In genomic region chr7:84117304-84117703, GRCh38 we compare ENCODE assay signal across 35 cellular contexts.
"Had no signal": no experiment of that assay in that cellular context is flagged by ENCODE, and none has a peak within 500 bp of the region (broad histone marks: within the 10 kb centered on the region; RNA-seq: fewer than 3 reads in every experiment).

No MANE protein-coding gene starts in this region.

- H3K9me3 ChIP-seq: ascending aorta, breast epithelium, esophagus squamous epithelium, gastroesophageal sphincter had no signal

- H3K27me3 ChIP-seq: ascending aorta, breast epithelium, cardiac muscle cell, esophagus squamous epithelium, gastroesophageal sphincter had no signal

- DNase-seq: activated CD4-positive, alpha-beta memory T cell treated with anti-CD3 and anti-CD28 coated beads, Interleukin-2, amount 10 ng/mL, durations not matched to agents 7 days and 5 days; activated CD4-positive, alpha-beta T cell treated with anti-CD3 and anti-CD28 coated beads for 4 hours; activated CD4-positive, alpha-beta T cell treated with anti-CD3 and anti-CD28 coated beads, Interleukin-2, amount 10 ng/mL, durations not matched to agents 7 days and 5 days; activated CD4-positive, alpha-beta T cell treated with anti-CD3 and anti-CD28 coated beads, Interleukin-2, amount 50 U/mL, for 4 hours; activated CD4-positive, CD25-positive, alpha-beta regulatory T cell; activated CD4-positive, CD25-positive, alpha-beta regulatory T cell treated with anti-CD3 and anti-CD28 coated beads, Interleukin-2, amount 50 U/mL, for 72 hours; activated CD8-positive, alpha-beta memory T cell treated with anti-CD3 and anti-CD28 coated beads, Interleukin-2, amount 50 U/mL, for 48 hours; activated effector memory CD4-positive, alpha-beta T cell treated with Interleukin-2 at 50 U/mL for 16 hours; activated gamma-delta T cell treated with Interleukin-2 at 50 U/mL for 16 hours; activated naive CD4-positive, alpha-beta T cell treated with Interleukin-2 at 50 U/mL for 16 hours; activated naive CD8-positive, alpha-beta T cell treated with anti-CD3 and anti-CD28 coated beads, Interleukin-2, amount 10 ng/mL, durations not matched to agents 7 days and 5 days; activated T-cell treated with anti-CD3 and anti-CD28 coated beads for 4 hours; activated T-cell treated with anti-CD3 and anti-CD28 coated beads, Interleukin-2, amount 50 U/mL, for 24 hours; central memory CD4-positive, alpha-beta T cell; cerebellar nuclear complex; dermis blood vessel endothelial cell; effector CD4-positive, alpha-beta T cell; effector memory CD8-positive, alpha-beta T cell; esophagus squamous epithelium; foreskin melanocyte; head of caudate nucleus; SW 1271; T-cell; T-helper 17 cell; T1000; WERI-Rb-1 had no signal

- H3K4me1 ChIP-seq: ascending aorta had no signal

- ATAC-seq: activated T-helper 17 cell treated with anti-CD3 and anti-CD28 coated beads, Interleukin-2, amount 50 U/mL, for 72 hours; effector memory CD8-positive, alpha-beta T cell; gastroesophageal sphincter; T-cell; T-helper 17 cell had no signal

- H3K27me3 Mint-ChIP-seq: activated CD4-positive, alpha-beta memory T cell treated with anti-CD3 and anti-CD28 coated beads, Interleukin-2, amount 10 ng/mL, durations not matched to agents 7 days and 5 days; activated CD4-positive, alpha-beta T cell treated with anti-CD3 and anti-CD28 coated beads, Interleukin-2, amount 10 ng/mL, durations not matched to agents 7 days and 5 days; activated naive CD4-positive, alpha-beta T cell treated with anti-CD3 and anti-CD28 coated beads, Interleukin-2, amount 50 U/mL, for 24 hours; activated naive CD8-positive, alpha-beta T cell treated with anti-CD3 and anti-CD28 coated beads, Interleukin-2, amount 10 ng/mL, durations not matched to agents 7 days and 5 days; activated T-cell treated with anti-CD3 and anti-CD28 coated beads, Interleukin-2, amount 50 U/mL, for 24 hours; activated T-helper 17 cell treated with anti-CD3 and anti-CD28 coated beads, Interleukin-2, amount 50 U/mL, for 72 hours; brain; effector memory CD8-positive, alpha-beta T cell; T-cell; T-helper 17 cell had no signal

- H3K27ac ChIP-seq: ascending aorta, breast epithelium, cardiac muscle cell, coronary artery, esophagus squamous epithelium, gastroesophageal sphincter, WERI-Rb-1 had no signal

- H3K27ac Mint-ChIP-seq: activated CD4-positive, alpha-beta memory T cell treated with anti-CD3 and anti-CD28 coated beads, Interleukin-2, amount 10 ng/mL, durations not matched to agents 7 days and 5 days; activated CD4-positive, alpha-beta T cell treated with anti-CD3 and anti-CD28 coated beads, Interleukin-2, amount 10 ng/mL, durations not matched to agents 7 days and 5 days; activated naive CD4-positive, alpha-beta T cell treated with anti-CD3 and anti-CD28 coated beads, Interleukin-2, amount 50 U/mL, for 24 hours; activated naive CD8-positive, alpha-beta T cell treated with anti-CD3 and anti-CD28 coated beads, Interleukin-2, amount 10 ng/mL, durations not matched to agents 7 days and 5 days; activated T-cell treated with anti-CD3 and anti-CD28 coated beads, Interleukin-2, amount 50 U/mL, for 24 hours; activated T-helper 17 cell treated with anti-CD3 and anti-CD28 coated beads, Interleukin-2, amount 50 U/mL, for 72 hours; brain; effector memory CD8-positive, alpha-beta T cell; T-cell; T-helper 17 cell; T-helper 2 cell treated with Interferon-gamma antibody and Interleukin-4, amounts not matched to agents 5 μg/mL and 100 μg/mL, for 36 hours had no signal

- H3K4me1 Mint-ChIP-seq: activated CD4-positive, alpha-beta memory T cell treated with anti-CD3 and anti-CD28 coated beads, Interleukin-2, amount 10 ng/mL, durations not matched to agents 7 days and 5 days; activated CD4-positive, alpha-beta T cell treated with anti-CD3 and anti-CD28 coated beads, Interleukin-2, amount 10 ng/mL, durations not matched to agents 7 days and 5 days; activated naive CD4-positive, alpha-beta T cell treated with anti-CD3 and anti-CD28 coated beads, Interleukin-2, amount 50 U/mL, for 24 hours; activated naive CD8-positive, alpha-beta T cell treated with anti-CD3 and anti-CD28 coated beads, Interleukin-2, amount 10 ng/mL, durations not matched to agents 7 days and 5 days; activated T-helper 17 cell treated with anti-CD3 and anti-CD28 coated beads, Interleukin-2, amount 50 U/mL, for 72 hours; T-helper 17 cell had no signal

- H3K4me3 Mint-ChIP-seq: activated CD4-positive, alpha-beta memory T cell treated with anti-CD3 and anti-CD28 coated beads, Interleukin-2, amount 10 ng/mL, durations not matched to agents 7 days and 5 days; activated CD4-positive, alpha-beta T cell treated with anti-CD3 and anti-CD28 coated beads, Interleukin-2, amount 10 ng/mL, durations not matched to agents 7 days and 5 days; activated naive CD4-positive, alpha-beta T cell treated with anti-CD3 and anti-CD28 coated beads, Interleukin-2, amount 50 U/mL, for 24 hours; activated naive CD8-positive, alpha-beta T cell treated with anti-CD3 and anti-CD28 coated beads, Interleukin-2, amount 10 ng/mL, durations not matched to agents 7 days and 5 days; activated T-cell treated with anti-CD3 and anti-CD28 coated beads, Interleukin-2, amount 50 U/mL, for 24 hours; activated T-helper 17 cell treated with anti-CD3 and anti-CD28 coated beads, Interleukin-2, amount 50 U/mL, for 72 hours; brain; effector memory CD8-positive, alpha-beta T cell; T-cell; T-helper 17 cell; T-helper 2 cell treated with Interferon-gamma antibody and Interleukin-4, amounts not matched to agents 5 μg/mL and 100 μg/mL, for 36 hours had no signal

- H3K9me3 Mint-ChIP-seq: activated CD4-positive, alpha-beta memory T cell treated with anti-CD3 and anti-CD28 coated beads, Interleukin-2, amount 10 ng/mL, durations not matched to agents 7 days and 5 days; activated CD4-positive, alpha-beta T cell treated with anti-CD3 and anti-CD28 coated beads, Interleukin-2, amount 10 ng/mL, durations not matched to agents 7 days and 5 days; activated naive CD4-positive, alpha-beta T cell treated with anti-CD3 and anti-CD28 coated beads, Interleukin-2, amount 50 U/mL, for 24 hours; activated naive CD8-positive, alpha-beta T cell treated with anti-CD3 and anti-CD28 coated beads, Interleukin-2, amount 10 ng/mL, durations not matched to agents 7 days and 5 days; activated T-cell treated with anti-CD3 and anti-CD28 coated beads, Interleukin-2, amount 50 U/mL, for 24 hours; brain; T-cell; T-helper 2 cell treated with Interferon-gamma antibody and Interleukin-4, amounts not matched to agents 5 μg/mL and 100 μg/mL, for 36 hours had no signal

- H3K36me3 ChIP-seq: ascending aorta, breast epithelium, cardiac muscle cell, esophagus squamous epithelium, gastroesophageal sphincter, WERI-Rb-1 had no signal

- H3K36me3 Mint-ChIP-seq: activated naive CD4-positive, alpha-beta T cell treated with anti-CD3 and anti-CD28 coated beads, Interleukin-2, amount 50 U/mL, for 24 hours; activated naive CD8-positive, alpha-beta T cell treated with anti-CD3 and anti-CD28 coated beads, Interleukin-2, amount 10 ng/mL, durations not matched to agents 7 days and 5 days; T-cell had no signal

- H3K4me3 ChIP-seq: ascending aorta, breast epithelium, cardiac muscle cell, coronary artery, esophagus squamous epithelium, gastroesophageal sphincter had no signal
